Comparison of ENCODE assay signal across 20 cellular contexts in the genomic region with DNA sequence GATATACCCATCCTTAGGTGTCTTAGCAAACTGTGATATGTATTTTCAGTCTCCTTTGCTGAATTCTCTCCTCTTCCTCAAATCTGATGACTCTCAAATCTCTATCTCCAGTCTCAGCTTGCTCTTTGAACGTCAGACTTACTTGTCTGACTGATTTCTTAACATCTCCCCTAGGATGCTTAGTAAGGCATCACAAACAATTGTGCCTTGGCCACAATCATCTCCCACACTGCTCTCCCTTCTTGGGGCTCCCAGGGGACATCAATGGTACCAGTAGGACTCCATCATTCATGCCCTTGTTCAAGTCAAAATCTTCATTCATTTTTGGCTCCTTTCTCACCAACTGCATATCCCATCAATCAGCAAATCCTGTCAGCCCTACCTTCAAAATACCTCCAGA. TPM values are rescaled to one million over a fixed set of nuclear protein-coding genes. Genes with fewer than 3 reads are reported as not detected.
DNase-seq lines count a peak whose midpoint lies in the region; FAIRE-seq and TF ChIP-seq lines count a peak whose summit lies in the region.
"Had no signal": no experiment of that assay in that cellular context is flagged by ENCODE, and none has a peak within 500 bp of the region (broad histone marks: within the 10 kb centered on the region; RNA-seq: fewer than 3 reads in every experiment).

No MANE protein-coding gene starts in this region.

- H3K27ac ChIP-seq in mesenchymal stem cell (ENCODE audit: low read length, poor library complexity, severe bottlenecking) (peak overlapping the region; percentile 97), transverse colon (peak overlapping the region in 3 of 4 donors; percentile 15 to 59 (median 28)), dorsolateral prefrontal cortex (peak overlapping the region in 5 of 59 donors; percentile 7 to 64 (median 36))

- no peak for FAIRE-seq in RCC 7860 (lab: Jason Lieb, UNC)

- no peak for TF ChIP-seq POLR2A in transverse colon (IDR thresholded peaks at IDR 0.05)

- no peaks in the 10 kb centered on the region for H3K9me3 Mint-ChIP-seq in chondrocyte (ENCODE audit: low read depth)
- H3K9me3 Mint-ChIP-seq: central memory CD8-positive, alpha-beta T cell; H9; neural crest cell; T-cell had no signal

- intact Hi-C loops in transverse colon (cut with DNase I; ENCODE audit: low total_unique reads), result no loop called here
- intact Hi-C loops in dorsolateral prefrontal cortex (cut with DNase I), result no loop called here

- H3K14ac ChIP-seq in mesenchymal stem cell (ENCODE audit: low read length in 2 of 2), result no peak overlapping the region

- H3K4me3 Mint-ChIP-seq in chondrocyte (ENCODE audit: unreplicated experiment), result peak overlapping the region; percentile 16
- H3K4me3 Mint-ChIP-seq: CD4-positive, CD25-positive, alpha-beta regulatory T cell; central memory CD8-positive, alpha-beta T cell; H9; neural crest cell; T-cell had no signal

- whole genome bisulfite sequencing in mesenchymal stem cell, result 28% methylated on average over 1 of the region's 1 CpG
- 52 to 71% methylated on average over 1 of the region's 1 CpG for WGBS in transverse colon (ENCODE audit: low coverage in 1 of 2), 2 donors

- H3K9me3 ChIP-seq in mesenchymal stem cell (ENCODE audit: control insufficient read depth, low read length), result no peaks in the 10 kb centered on the region
- H3K9me3 ChIP-seq in transverse colon, result no peaks in the 10 kb centered on the region
- H3K9me3 ChIP-seq: spleen had no signal

- in situ Hi-C loops in transverse colon (cut with MboI; ENCODE audit: low pct_ligation_motif_present in 1 of 4, low pct_unique_long_range_greater_than_20kb in 1 of 4, low sequenced_read_pairs in 3 of 4), result no loop called here
- in situ Hi-C loops in GM13977 (cut with MboI; ENCODE audit: low pct_unique_long_range_greater_than_20kb, low sequenced_read_pairs, unreplicated experiment), result no loop called here

- H2AFZ ChIP-seq in mesenchymal stem cell (ENCODE audit: low read depth, low read length), result no peak overlapping the region

- H3K27ac Mint-ChIP-seq in chondrocyte (ENCODE audit: unreplicated experiment), result peak overlapping the region; percentile 97
- H3K27ac Mint-ChIP-seq: H9, T-cell had no signal

- H3K27me3 ChIP-seq in mesenchymal stem cell (ENCODE audit: control insufficient read depth in 1 of 2, insufficient read depth in 1 of 2, low read length in 2 of 2) (no peaks in the 10 kb centered on the region), transverse colon (no peaks in the 10 kb centered on the region), dorsolateral prefrontal cortex (no peaks in the 10 kb centered on the region)
- H3K27me3 ChIP-seq: spleen had no signal

- TF ChIP-seq EP300 in transverse colon (IDR thresholded peaks at IDR 0.05; ENCODE audit: low read depth), result no peak

- H2BK12ac ChIP-seq in mesenchymal stem cell (ENCODE audit: low read length in 2 of 2), result peak overlapping the region; percentile 43 to 53

- H3K4me3 ChIP-seq in mesenchymal stem cell (ENCODE audit: insufficient read depth in 1 of 2, low read depth in 1 of 2, low read length in 2 of 2), result peak overlapping the region in 1 of 2 experiments; percentile 4
- no peak overlapping the region for H3K4me3 ChIP-seq in transverse colon
- no peak overlapping the region for H3K4me3 ChIP-seq in dorsolateral prefrontal cortex
- H3K4me3 ChIP-seq: lung, spleen had no signal

- H3K36me3 Mint-ChIP-seq in chondrocyte (ENCODE audit: low read depth), result no peaks in the 10 kb centered on the region
- H3K36me3 Mint-ChIP-seq: CD4-positive, CD25-positive, alpha-beta regulatory T cell; T-cell had no signal

- no peak for TF ChIP-seq CTCF in chondrocyte (IDR thresholded peaks at IDR 0.05)
- TF ChIP-seq CTCF in transverse colon (IDR thresholded peaks at IDR 0.05), result no peak
- TF ChIP-seq CTCF in dorsolateral prefrontal cortex (IDR thresholded peaks at IDR 0.05 in 54 of 56, conservative IDR thresholded peaks at IDR 0.05 in 2 of 56; ENCODE audit: low read depth in 1 of 56, partially characterized antibody in 56 of 56), result no peak
- TF ChIP-seq CTCF in GM13977 (IDR thresholded peaks at IDR 0.05; ENCODE audit: extremely low read depth, insufficient read depth, missing control alignments), result no peak

- peak overlapping the region; percentile 76 for H2AK5ac ChIP-seq in mesenchymal stem cell (ENCODE audit: low read length, severe bottlenecking)

- peaks cover 70% of the 10 kb centered on the region for H3K4me1 Mint-ChIP-seq in chondrocyte (ENCODE audit: low read depth)
- H3K4me1 Mint-ChIP-seq: CD4-positive, CD25-positive, alpha-beta regulatory T cell; central memory CD8-positive, alpha-beta T cell; T-cell had no signal

- peaks cover 20% of the 10 kb centered on the region for H3K4me1 ChIP-seq in mesenchymal stem cell (ENCODE audit: control insufficient read depth, insufficient read depth, low read depth, low read length)
- H3K4me1 ChIP-seq in transverse colon, result peaks cover 0 to 37% (median 4%) of the 10 kb centered on the region in 4 donors

- H4K91ac ChIP-seq in mesenchymal stem cell (ENCODE audit: low read length), result no peak overlapping the region

- peaks cover 18% of the 10 kb centered on the region for H3K79me1 ChIP-seq in mesenchymal stem cell (replicated peaks; ENCODE audit: low read length, poor library complexity, severe bottlenecking)

- no peak overlapping the region for H3K4me2 ChIP-seq in mesenchymal stem cell (ENCODE audit: low read length, poor library complexity, severe bottlenecking)

- peak overlapping the region; percentile 15 for H2BK5ac ChIP-seq in mesenchymal stem cell (ENCODE audit: low read depth, low read length, poor library complexity, severe bottlenecking)

- H3K18ac ChIP-seq in mesenchymal stem cell (ENCODE audit: low read depth in 1 of 2, low read length in 2 of 2), result peak overlapping the region in 1 of 2 experiments; percentile 58

- peak overlapping the region; percentile 76 for H3K9ac ChIP-seq in mesenchymal stem cell (ENCODE audit: low read length)

- peak overlapping the region in 1 of 2 experiments; percentile 71 for H3K4ac ChIP-seq in mesenchymal stem cell (ENCODE audit: low read depth in 1 of 2, low read length in 2 of 2)

- no peak overlapping the region for H2BK120ac ChIP-seq in mesenchymal stem cell (ENCODE audit: low read depth, low read length)

- peaks cover 0 to 3% of the 10 kb centered on the region in 2 experiments for H3K36me3 ChIP-seq in mesenchymal stem cell (ENCODE audit: control insufficient read depth in 1 of 2, insufficient read depth in 2 of 2, low read depth in 1 of 2, low read length in 2 of 2)
- no peaks in the 10 kb centered on the region for H3K36me3 ChIP-seq in transverse colon
- H3K36me3 ChIP-seq: spleen had no signal

- DNase-seq in RCC 7860 (ENCODE audit: low spot score) (peak; percentile 20), chondrocyte (ENCODE audit: low spot score) (no peak), mesenchymal stem cell (no peak), transverse colon (no peak), HuH-7 (ENCODE audit: low spot score) (no peak), dorsolateral prefrontal cortex (no peak), 8988T (no peak), GM13977 (ENCODE audit: low spot score) (no peak)
- DNase-seq: activated naive CD4-positive, alpha-beta T cell treated with Interleukin-2 at 50 U/mL for 16 hours; CD4-positive, CD25-positive, alpha-beta regulatory T cell; erythroblast; H9; KG1; NCI-H1436 treated with DMSO at 0.1 percent for 48 hours; NCI-H510A; spleen; T-cell had no signal

- no peaks in the 10 kb centered on the region for H3K27me3 Mint-ChIP-seq in chondrocyte (ENCODE audit: low read depth)

- no peak overlapping the region for H2BK15ac ChIP-seq in mesenchymal stem cell (ENCODE audit: low read depth, poor library complexity, severe bottlenecking)

- H4K8ac ChIP-seq in mesenchymal stem cell (ENCODE audit: low read length), result no peak overlapping the region

- H3K23ac ChIP-seq in mesenchymal stem cell (ENCODE audit: low read length in 2 of 2), result no peak overlapping the region

RNA-seq across cellular contexts. Expression of a gene that starts 42.0 kb away (rescaled TPM):
- 78.2 to 93.0 TPM (median 91.5 TPM) in 3 replicates for total RNA-seq in chondrocyte
- 110 TPM for polyA plus RNA-seq in mesenchymal stem cell (2013, experiment 1 of 2)
- 106 TPM for polyA plus RNA-seq in mesenchymal stem cell (2013, experiment 2 of 2)
- total RNA-seq in transverse colon, result 100 to 1,000 TPM in 2 of 4 donors, 10 to 100 TPM in 2; 19.1 to 180 (median 112) TPM
- 10 to 100 TPM in 106 of 120 experiments, 1 to 10 TPM in 14; 4.6 to 31.8 (median 14.8) TPM for total RNA-seq in dorsolateral prefrontal cortex
- total RNA-seq: CD4-positive, CD25-positive, alpha-beta regulatory T cell had no signal
- polyA plus RNA-seq: CD4-positive, CD25-positive, alpha-beta regulatory T cell had no signal
